19 cellular contexts compared by ENCODE assay signal in the genomic region with DNA sequence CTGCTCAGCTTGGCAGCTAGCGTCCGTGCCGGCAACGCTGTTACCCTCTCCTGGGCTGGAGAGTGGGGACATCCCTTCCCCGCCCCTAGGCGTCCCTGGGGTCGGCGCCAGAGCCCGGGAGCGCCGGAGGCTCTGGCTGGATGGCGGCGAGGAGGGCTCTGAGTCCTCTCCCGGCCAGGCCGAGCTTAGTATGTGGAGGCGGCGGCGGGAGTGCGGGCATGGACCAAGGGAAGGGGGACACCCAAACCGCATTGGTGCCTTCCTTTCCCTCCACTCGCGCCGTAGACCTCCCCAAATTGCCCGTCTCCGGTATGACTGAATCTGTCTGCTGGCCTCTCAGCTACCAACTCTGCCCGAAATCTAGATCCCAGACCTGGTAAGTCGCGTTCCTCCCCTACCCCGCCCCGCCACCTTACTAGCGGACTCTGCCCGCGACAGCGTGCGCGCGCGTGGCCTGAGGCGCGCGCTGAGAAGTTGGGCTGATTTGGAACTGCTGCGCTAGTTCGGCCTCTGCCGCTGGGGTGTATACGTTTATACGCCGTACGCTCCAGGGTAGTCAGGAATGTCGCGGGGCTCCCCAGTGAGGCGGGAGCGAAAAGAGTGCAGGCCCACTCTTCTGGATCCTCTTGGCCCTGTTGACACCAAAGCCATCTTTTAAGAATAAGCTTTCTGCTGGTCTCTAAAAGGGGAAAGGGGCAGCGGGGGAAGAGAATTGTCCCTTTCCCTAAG. TPM values are rescaled to one million over a fixed set of nuclear protein-coding genes. Genes with fewer than 3 reads are reported as not detected.
A peak's percentile ranks its signal among the peaks of the same experiment; 100 is the strongest.
DNase-seq lines count a peak whose midpoint lies in the region; ATAC-seq and TF ChIP-seq lines count a peak whose summit lies in the region.
"Had no signal": no experiment of that assay in that cellular context is flagged by ENCODE, and none has a peak within 500 bp of the region (broad histone marks: within the 10 kb centered on the region; RNA-seq: fewer than 3 reads in every experiment).

No MANE protein-coding gene starts in this region.

- peaks cover 40% of the 10 kb centered on the region for H3K27me3 Mint-ChIP-seq in endothelial cell (ENCODE audit: unreplicated experiment)
- peaks cover 97% of the 10 kb centered on the region for H3K27me3 Mint-ChIP-seq in nephron (ENCODE audit: low read depth)
- peaks cover 41 to 51% of the 10 kb centered on the region in 2 donors for H3K27me3 Mint-ChIP-seq in natural killer cell (ENCODE audit: low read depth in 2 of 2)

- ATAC-seq in left colon, result no peak
- no peak for ATAC-seq in natural killer cell
- ATAC-seq: stimulated activated effector memory CD8-positive, alpha-beta T cell treated with anti-CD3 and anti-CD28 coated beads, Interleukin-12 subunit alpha, Interleukin-12 subunit beta, amount 100 ng/mL, for 72 hours had no signal

- H3K36me3 Mint-ChIP-seq in endothelial cell (ENCODE audit: low read depth, unreplicated experiment), result peaks cover 12% of the 10 kb centered on the region
- H3K36me3 Mint-ChIP-seq in nephron (ENCODE audit: low read depth), result no peaks in the 10 kb centered on the region
- H3K36me3 Mint-ChIP-seq in natural killer cell, result peaks cover 11% of the 10 kb centered on the region
- H3K36me3 Mint-ChIP-seq: stimulated activated effector memory CD8-positive, alpha-beta T cell treated with anti-CD3 and anti-CD28 coated beads, Interleukin-12 subunit alpha, Interleukin-12 subunit beta, amount 100 ng/mL, for 72 hours had no signal

- peaks cover 42% of the 10 kb centered on the region for H3K4me1 Mint-ChIP-seq in endothelial cell (ENCODE audit: unreplicated experiment)
- H3K4me1 Mint-ChIP-seq in nephron, result peaks cover 46% of the 10 kb centered on the region
- H3K4me1 Mint-ChIP-seq in natural killer cell, result no peaks in the 10 kb centered on the region
- H3K4me1 Mint-ChIP-seq: stimulated activated effector memory CD8-positive, alpha-beta T cell treated with anti-CD3 and anti-CD28 coated beads, Interleukin-12 subunit alpha, Interleukin-12 subunit beta, amount 100 ng/mL, for 72 hours had no signal

- no peak for TF ChIP-seq CTCF in BJ (IDR thresholded peaks at IDR 0.05; ENCODE audit: insufficient read depth, low read depth, low read length)
- no peak for TF ChIP-seq CTCF in endothelial cell (IDR thresholded peaks at IDR 0.05; ENCODE audit: unreplicated experiment)
- TF ChIP-seq CTCF in nephron (IDR thresholded peaks at IDR 0.05; ENCODE audit: unreplicated experiment in 3 of 3), result no peak
- TF ChIP-seq CTCF in natural killer cell (IDR thresholded peaks at IDR 0.05), result no peak

- CTCF ChIA-PET in BJ (lab: Yijun Ruan, JAX), result no interaction called here

- in situ Hi-C loops in ACHN (cut with HindIII; ENCODE audit: low pct_ligation_motif_present, low pct_unique_long_range_greater_than_20kb, low sequenced_read_pairs), result no loop called here

- H3K9me3 Mint-ChIP-seq in endothelial cell (ENCODE audit: unreplicated experiment) (no peaks in the 10 kb centered on the region), nephron (no peaks in the 10 kb centered on the region), natural killer cell (peaks cover 4 to 7% of the 10 kb centered on the region in 2 donors)

- POLR2A ChIA-PET in BJ (lab: Charles Lee), result no interaction called here

- H3K4me3 ChIP-seq in BJ (ENCODE audit: low read depth, low read length), result peak overlapping the region; percentile 33

- H3K4me3 Mint-ChIP-seq in endothelial cell (ENCODE audit: unreplicated experiment), result peak overlapping the region; percentile 62
- H3K4me3 Mint-ChIP-seq in nephron, result peak overlapping the region; percentile 79 to 90 (median 84)
- no peak overlapping the region for H3K4me3 Mint-ChIP-seq in natural killer cell
- H3K4me3 Mint-ChIP-seq: stimulated activated effector memory CD8-positive, alpha-beta T cell treated with anti-CD3 and anti-CD28 coated beads, Interleukin-12 subunit alpha, Interleukin-12 subunit beta, amount 100 ng/mL, for 72 hours had no signal

- DNase-seq in BJ (ENCODE audit: low read depth) (no peak), NCI-H524 treated with DMSO at 0.1 percent for 48 hours (lab: John Stamatoyannopoulos, UW) (peak; percentile 17), endothelial cell (ENCODE audit: low spot score) (peak; percentile 33), DMS79 treated with DMSO at 0.1 percent for 48 hours (lab: John Stamatoyannopoulos, UW) (no peak), left colon (no peak), ACHN (no peak), natural killer cell (no peak)
- DNase-seq: activated CD4-positive, alpha-beta T cell treated with anti-CD3 and anti-CD28 coated beads for 1 hour; central memory CD4-positive, alpha-beta T cell; DND-41; Karpas-422; NCI-H2171; occipital lobe; OCI-M1; SW 1271 had no signal

- H3K27ac Mint-ChIP-seq in endothelial cell (ENCODE audit: unreplicated experiment), result no peak overlapping the region
- H3K27ac Mint-ChIP-seq in nephron, result peak overlapping the region; percentile 85 to 99 (median 92)
- no peak overlapping the region for H3K27ac Mint-ChIP-seq in natural killer cell
- H3K27ac Mint-ChIP-seq: stimulated activated effector memory CD8-positive, alpha-beta T cell treated with anti-CD3 and anti-CD28 coated beads, Interleukin-12 subunit alpha, Interleukin-12 subunit beta, amount 100 ng/mL, for 72 hours had no signal

- intact Hi-C loops in left colon (cut with DNase I, micrococcal nuclease) (no loop called here), natural killer cell (cut with micrococcal nuclease) (no loop called here)

- no peaks in the 10 kb centered on the region for H3K36me3 ChIP-seq in BJ (ENCODE audit: control insufficient read depth, insufficient read depth, low read length)

- H3K27me3 ChIP-seq in BJ (ENCODE audit: control insufficient read depth, insufficient read depth, low read length), result peaks cover 12% of the 10 kb centered on the region

RNA-seq across cellular contexts. Expression of gene ZIC1, which starts 12.2 kb away (rescaled TPM):
- polyA plus RNA-seq in BJ (2011; rRNA removed), result 19.5 and 28.5 TPM in 2 replicates
- polyA minus RNA-seq in BJ (2011; rRNA and poly(A)+ RNA removed), result 6.2 and 17.0 TPM in 2 replicates
- total RNA-seq in endothelial cell (ENCODE audit: unreplicated experiment), result 4.1 TPM
- not detected for total RNA-seq in left colon
- total RNA-seq in natural killer cell, result not detected
- total RNA-seq: fibroblast of lung, kidney epithelial cell had no signal

RNA-seq across cellular contexts. Expression of gene ZIC4, which starts 15.0 kb away (rescaled TPM):
- 3.2 and 3.4 TPM in 2 replicates for polyA plus RNA-seq in BJ (2011; rRNA removed)
- polyA minus RNA-seq in BJ (2011; rRNA and poly(A)+ RNA removed), result 1.1 and 2.0 TPM in 2 replicates
- total RNA-seq in endothelial cell (ENCODE audit: unreplicated experiment) (2.2 TPM), left colon (not detected), natural killer cell (not detected)
- total RNA-seq: fibroblast of lung, kidney epithelial cell had no signal
- polyA plus RNA-seq: fibroblast of lung had no signal

Comparison
In these comparisons a context has a peak if more than half of its experiments do, and no peak if none do; other contexts are left out.
1. DNase-seq: peak in NCI-H524 treated with DMSO at 0.1 percent for 48 hours (single experiment) and endothelial cell (single experiment); none in BJ (single experiment), DMS79 treated with DMSO at 0.1 percent for 48 hours (single experiment), left colon (0 of 2), ACHN (single experiment) and natural killer cell (single experiment).
2. H3K27ac Mint-ChIP-seq: peak in nephron (3 of 3); none in endothelial cell (single experiment) and natural killer cell (0 of 2).